10 cellular contexts compared by ENCODE assay signal in genomic region chr1:233113713-233114028, GRCh38.
DNase-seq lines count a peak whose midpoint lies in the region; ATAC-seq and TF ChIP-seq lines count a peak whose summit lies in the region.
"Had no signal": no experiment of that assay in that cellular context is flagged by ENCODE, and none has a peak within 500 bp of the region (broad histone marks: within the 10 kb centered on the region; RNA-seq: fewer than 3 reads in every experiment).

No MANE protein-coding gene starts in this region.

- H3K9ac ChIP-seq in GM23248 (peak overlapping the region; percentile 92), fibroblast of lung (ENCODE audit: insufficient read depth, low read length) (peak overlapping the region; percentile 13)

- no peak overlapping the region for H2AFZ ChIP-seq in GM23248
- no peak overlapping the region for H2AFZ ChIP-seq in PC-9
- no peak overlapping the region for H2AFZ ChIP-seq in fibroblast of lung (ENCODE audit: low read length)

- H3K9me2 ChIP-seq in GM23248 (ENCODE audit: insufficient read depth) (no peaks in the 10 kb centered on the region), PC-9 (ENCODE audit: insufficient read depth) (no peaks in the 10 kb centered on the region)

- H3K79me2 ChIP-seq in GM23248 (ENCODE audit: insufficient read depth) (no peaks in the 10 kb centered on the region), PC-9 (ENCODE audit: low read depth) (no peaks in the 10 kb centered on the region), fibroblast of lung (ENCODE audit: control insufficient read depth, insufficient read depth, low read length) (no peaks in the 10 kb centered on the region)

- CTCF ChIA-PET in PC-9 (lab: Charles Lee): no interaction called here

- WGBS in GM23248 (ENCODE audit: low coverage in 1 of 2, low lambda C conversion rate in 2 of 2, missing lambda C conversion rate in 2 of 2), 2 experiments: 43 to 44% methylated on average over 2 of the region's 2 CpGs
- WGBS in psoas muscle, 3 donors: 73 to 75% (median 74%) methylated on average over 2 of the region's 2 CpGs

- POLR2A ChIA-PET in PC-9 (lab: Charles Lee; ENCODE audit: unreplicated experiment): interaction anchor here (0.7 kb wide), 1 partner anchor 20 kb away, joined by 8 read pairs; no protein-coding TSS in a partner anchor

- peak overlapping the region; percentile 100 for H3K27ac ChIP-seq in GM23248
- H3K27ac ChIP-seq in PC-9: peak overlapping the region; percentile 99
- peak overlapping the region; percentile 73 for H3K27ac ChIP-seq in fibroblast of lung (ENCODE audit: insufficient read depth, low read length)
- peak overlapping the region; percentile 66 for H3K27ac ChIP-seq in psoas muscle

- H3K9me3 ChIP-seq in GM23248 (ENCODE audit: low read depth) (no peaks in the 10 kb centered on the region), PC-9 (ENCODE audit: insufficient read depth, low read depth) (peaks cover 8% of the 10 kb centered on the region), fibroblast of lung (ENCODE audit: control insufficient read depth, insufficient read depth, low read depth, low read length) (no peaks in the 10 kb centered on the region), psoas muscle (no peaks in the 10 kb centered on the region)
- H3K9me3 ChIP-seq: ovary had no signal

- no peak for ATAC-seq in psoas muscle

- H3K27me3 ChIP-seq in GM23248 (replicated peaks; ENCODE audit: insufficient read depth) (no peaks in the 10 kb centered on the region), PC-9 (ENCODE audit: insufficient read depth, low read depth) (no peaks in the 10 kb centered on the region), fibroblast of lung (ENCODE audit: control insufficient read depth, insufficient read depth, low read length) (no peaks in the 10 kb centered on the region), psoas muscle (ENCODE audit: insufficient read depth in 3 of 3, low read length in 2 of 3) (peaks cover 0 to 2% (median 0%) of the 10 kb centered on the region in 3 donors)
- H3K27me3 ChIP-seq: ovary had no signal

- DNase-seq in GM23248: no peak
- DNase-seq in PC-9: no peak
- no peak for DNase-seq in fibroblast of lung (ENCODE audit: low read depth in 2 of 2)
- no peak for DNase-seq in psoas muscle
- no peak for DNase-seq in stimulated activated CD4-positive, alpha-beta T cell treated with anti-CD3 and anti-CD28 coated beads, Interleukin-4, amount 100 ng/mL, for 1 hour
- no peak for DNase-seq in stimulated activated CD4-positive, alpha-beta T cell treated with anti-CD3 and anti-CD28 coated beads, Interleukin-2, amount 100 ng/mL, for 48 hours
- no peak for DNase-seq in NCI-H526 (lab: John Stamatoyannopoulos, UW)
- DNase-seq in NCI-H82 treated with DMSO at 0.1 percent for 48 hours (lab: John Stamatoyannopoulos, UW; ENCODE audit: unreplicated experiment): no peak
- DNase-seq: activated CD4-positive, alpha-beta T cell treated with anti-CD3 and anti-CD28 coated beads for 1 hour had no signal

- H3K36me3 ChIP-seq in GM23248 (ENCODE audit: low read depth) (no peaks in the 10 kb centered on the region), PC-9 (ENCODE audit: low read depth) (peaks cover 16% of the 10 kb centered on the region), fibroblast of lung (ENCODE audit: control insufficient read depth, insufficient read depth, low read length) (peaks cover 1% of the 10 kb centered on the region), psoas muscle (ENCODE audit: insufficient read depth in 1 of 2, low read depth in 1 of 2) (no peaks in the 10 kb centered on the region)
- H3K36me3 ChIP-seq: ovary had no signal

- no peak for TF ChIP-seq CTCF in PC-9 (conservative IDR thresholded peaks at IDR 0.05)
- no peak for TF ChIP-seq CTCF in fibroblast of lung (conservative IDR thresholded peaks at IDR 0.05 in 1 of 2, IDR thresholded peaks at IDR 0.05 in 1 of 2; ENCODE audit: low read depth in 1 of 2, low read length in 2 of 2)
- TF ChIP-seq CTCF in psoas muscle (IDR thresholded peaks at IDR 0.05): no peak

- H3F3A ChIP-seq in GM23248 (ENCODE audit: insufficient read depth): peaks cover 39% of the 10 kb centered on the region
- peaks cover 46% of the 10 kb centered on the region for H3F3A ChIP-seq in PC-9 (ENCODE audit: insufficient read depth, low read depth)

- H3K4me1 ChIP-seq in GM23248 (ENCODE audit: insufficient read depth) (peaks cover 28% of the 10 kb centered on the region), PC-9 (replicated peaks; ENCODE audit: insufficient read depth) (peaks cover 47% of the 10 kb centered on the region), fibroblast of lung (ENCODE audit: control insufficient read depth, extremely low read depth, insufficient read depth, low read length) (peaks cover 17% of the 10 kb centered on the region), psoas muscle (peaks cover 19% of the 10 kb centered on the region)

- TSS peak; percentile 84 for BruUV-seq in PC-9 (replicated peaks; lab: Mats Ljungman, UMichigan)

- H3K4me2 ChIP-seq in GM23248 (ENCODE audit: unreplicated experiment): peak overlapping the region; percentile 92
- peak overlapping the region; percentile 79 for H3K4me2 ChIP-seq in PC-9
- H3K4me2 ChIP-seq in fibroblast of lung (ENCODE audit: extremely low read depth, insufficient read depth, low read length): peak overlapping the region; percentile 84

- in situ Hi-C loops in GM23248 (cut with MboI): no loop called here

- H3K4me3 ChIP-seq in GM23248 (peak overlapping the region; percentile 61), PC-9 (peak overlapping the region; percentile 43; the same call in 1 of the 2 replicates), fibroblast of lung (replicated peaks in 1 of 4; ENCODE audit: control extremely low read depth in 1 of 4, insufficient read depth in 1 of 4, low read depth in 3 of 4, low read length in 4 of 4) (peak overlapping the region in 3 of 4 experiments; percentile 3 to 34 (median 16)), psoas muscle (peak overlapping the region; percentile 31)
- H3K4me3 ChIP-seq: ovary had no signal

- intact Hi-C loops in PC-9 (cut with micrococcal nuclease; ENCODE audit: unreplicated experiment) (loop anchor here (1.0 to 10.0 kb wide), 3 partner anchors 131 to 1289 kb away; partner anchors contain the start of gene NTPCR), psoas muscle (cut with DNase I) (loop anchor here in 1 of 2 donors (5.0 kb wide), 1 partner anchor 481 kb away; the partner anchor contains the start of gene SIPA1L2)

- H4K20me1 ChIP-seq in GM23248 (ENCODE audit: insufficient read depth) (no peaks in the 10 kb centered on the region), PC-9 (ENCODE audit: insufficient read depth) (no peaks in the 10 kb centered on the region), fibroblast of lung (ENCODE audit: control insufficient read depth, extremely low read depth, insufficient read depth, low read length) (no peaks in the 10 kb centered on the region)
